In the genomic region with DNA sequence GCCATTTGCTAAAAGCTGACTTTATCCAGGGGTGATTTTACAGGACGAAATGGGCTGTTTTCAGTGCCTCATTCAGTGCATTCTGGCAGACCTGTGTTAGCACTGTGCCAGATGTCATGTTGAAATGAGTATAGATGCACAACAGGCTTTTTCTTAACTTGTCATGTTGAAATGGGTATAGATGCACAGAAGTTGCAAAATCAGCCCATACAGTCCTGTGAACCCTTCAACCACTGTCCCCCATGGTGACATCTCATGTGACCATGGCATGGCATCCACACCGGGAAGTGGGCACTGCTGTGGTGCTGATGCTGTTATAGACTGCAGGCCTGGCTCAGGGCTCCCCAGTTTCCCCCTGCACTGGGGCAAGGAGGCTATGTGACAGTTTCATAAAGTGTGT, we compare ENCODE assay signal across 13 cellular contexts. TPM values are rescaled to one million over a fixed set of nuclear protein-coding genes. Genes with fewer than 3 reads are reported as not detected.
DNase-seq lines count a peak whose midpoint lies in the region; ATAC-seq and TF ChIP-seq lines count a peak whose summit lies in the region.
"Had no signal": no experiment of that assay in that cellular context is flagged by ENCODE, and none has a peak within 500 bp of the region (broad histone marks: within the 10 kb centered on the region; RNA-seq: fewer than 3 reads in every experiment).

No MANE protein-coding gene starts in this region.

- H3F3A ChIP-seq in PC-9 (ENCODE audit: insufficient read depth, low read depth), result peaks cover 32% of the 10 kb centered on the region; the same call in 1 of the 2 replicates

- H3K9me3 Mint-ChIP-seq in activated CD4-positive, alpha-beta T cell treated with anti-CD3 and anti-CD28 coated beads for 36 hours (ENCODE audit: low read depth), result no peaks in the 10 kb centered on the region
- H3K9me3 Mint-ChIP-seq in stimulated activated memory B cell treated with anti-CD40 and anti-IgM and Interleukin-4, amounts not matched to agents 10 μg/mL and 1 μg/mL and 100 μg/mL, for 72 hours, result no peaks in the 10 kb centered on the region

- H3K9me2 ChIP-seq in PC-9 (ENCODE audit: insufficient read depth), result no peaks in the 10 kb centered on the region

- no peak for ATAC-seq in activated CD4-positive, alpha-beta T cell treated with anti-CD3 and anti-CD28 coated beads for 36 hours
- ATAC-seq in stimulated activated memory B cell treated with anti-CD40 and anti-IgM and Interleukin-4, amounts not matched to agents 10 μg/mL and 1 μg/mL and 100 μg/mL, for 72 hours, result no peak

- POLR2A ChIA-PET in activated CD4-positive, alpha-beta T cell treated with anti-CD3 and anti-CD28 coated beads for 36 hours (lab: Charles Lee), result no interaction called here
- POLR2A ChIA-PET in PC-9 (lab: Charles Lee; ENCODE audit: unreplicated experiment), result no interaction called here

- no peaks in the 10 kb centered on the region for H3K27me3 ChIP-seq in PC-9 (ENCODE audit: insufficient read depth, low read depth)
- H3K27me3 ChIP-seq in dorsolateral prefrontal cortex, result no peaks in the 10 kb centered on the region
- H3K27me3 ChIP-seq: hepatocyte had no signal

- no peaks in the 10 kb centered on the region for H3K27me3 Mint-ChIP-seq in activated CD4-positive, alpha-beta T cell treated with anti-CD3 and anti-CD28 coated beads for 36 hours
- H3K27me3 Mint-ChIP-seq in stimulated activated memory B cell treated with anti-CD40 and anti-IgM and Interleukin-4, amounts not matched to agents 10 μg/mL and 1 μg/mL and 100 μg/mL, for 72 hours, result no peaks in the 10 kb centered on the region

- intact Hi-C loops in activated CD4-positive, alpha-beta T cell treated with anti-CD3 and anti-CD28 coated beads for 36 hours (cut with DNase I, micrococcal nuclease), result no loop called here
- intact Hi-C loops in PC-9 (cut with micrococcal nuclease; ENCODE audit: unreplicated experiment), result loop anchor here (5.0 kb wide), 1 partner anchor 48 kb away; the partner anchor contains the start of gene SLC25A22
- intact Hi-C loops in dorsolateral prefrontal cortex (cut with DNase I), result loop anchor here in 1 of 2 donors (2.0 kb wide), 1 partner anchor 13 kb away; no protein-coding TSS in a partner anchor

- peaks cover 75% of the 10 kb centered on the region for H3K79me2 ChIP-seq in PC-9 (ENCODE audit: low read depth)

- peak overlapping the region; percentile 41 for H3K4me3 Mint-ChIP-seq in activated CD4-positive, alpha-beta T cell treated with anti-CD3 and anti-CD28 coated beads for 36 hours
- H3K4me3 Mint-ChIP-seq in stimulated activated memory B cell treated with anti-CD40 and anti-IgM and Interleukin-4, amounts not matched to agents 10 μg/mL and 1 μg/mL and 100 μg/mL, for 72 hours, result peak overlapping the region; percentile 46

- no peak for DNase-seq in activated CD4-positive, alpha-beta T cell treated with anti-CD3 and anti-CD28 coated beads for 36 hours
- DNase-seq in activated CD4-positive, alpha-beta T cell treated with anti-CD3 and anti-CD28 coated beads, Interleukin-2, amount 50 U/mL, for 1 hour, result no peak
- DNase-seq in PC-9 (no peak), dorsolateral prefrontal cortex (no peak), kidney glomerular epithelial cell (lab: John Stamatoyannopoulos, UW) (no peak), G401 (ENCODE audit: low spot score) (no peak)
- no peak for DNase-seq in stimulated activated CD4-positive, alpha-beta T cell treated with anti-CD3 and anti-CD28 coated beads, Interleukin-4, amount 100 ng/mL, for 4 hours
- DNase-seq: effector CD8-positive, alpha-beta T cell; NCI-H1048; T1000 had no signal

- H3K4me3 ChIP-seq in PC-9 (peak overlapping the region; percentile 87), dorsolateral prefrontal cortex (peak overlapping the region in 29 of 59 donors; percentile 15 to 99 (median 96))
- H3K4me3 ChIP-seq: hepatocyte had no signal

- H3K4me1 ChIP-seq in PC-9 (replicated peaks; ENCODE audit: insufficient read depth), result peaks cover 11% of the 10 kb centered on the region

- TF ChIP-seq CTCF in PC-9 (conservative IDR thresholded peaks at IDR 0.05) (no peak), dorsolateral prefrontal cortex (IDR thresholded peaks at IDR 0.05 in 54 of 56, conservative IDR thresholded peaks at IDR 0.05 in 2 of 56; ENCODE audit: low read depth in 1 of 56, partially characterized antibody in 56 of 56) (no peak)

- H2AFZ ChIP-seq in PC-9, result no peak overlapping the region
- H2AFZ ChIP-seq: hepatocyte had no signal

- peaks cover 11% of the 10 kb centered on the region for H3K36me3 Mint-ChIP-seq in activated CD4-positive, alpha-beta T cell treated with anti-CD3 and anti-CD28 coated beads for 36 hours (ENCODE audit: low read depth)
- no peaks in the 10 kb centered on the region for H3K36me3 Mint-ChIP-seq in stimulated activated memory B cell treated with anti-CD40 and anti-IgM and Interleukin-4, amounts not matched to agents 10 μg/mL and 1 μg/mL and 100 μg/mL, for 72 hours

- H3K4me2 ChIP-seq in PC-9, result peak overlapping the region; percentile 93

- H3K27ac Mint-ChIP-seq in activated CD4-positive, alpha-beta T cell treated with anti-CD3 and anti-CD28 coated beads for 36 hours, result peak overlapping the region; percentile 26
- H3K27ac Mint-ChIP-seq in stimulated activated memory B cell treated with anti-CD40 and anti-IgM and Interleukin-4, amounts not matched to agents 10 μg/mL and 1 μg/mL and 100 μg/mL, for 72 hours, result no peak overlapping the region

- peaks cover 50% of the 10 kb centered on the region for H4K20me1 ChIP-seq in PC-9 (ENCODE audit: insufficient read depth)

- peaks cover 20% of the 10 kb centered on the region for H3K4me1 Mint-ChIP-seq in activated CD4-positive, alpha-beta T cell treated with anti-CD3 and anti-CD28 coated beads for 36 hours
- H3K4me1 Mint-ChIP-seq in stimulated activated memory B cell treated with anti-CD40 and anti-IgM and Interleukin-4, amounts not matched to agents 10 μg/mL and 1 μg/mL and 100 μg/mL, for 72 hours, result peaks cover 25% of the 10 kb centered on the region

- in situ Hi-C loops in G401 (cut with HindIII; ENCODE audit: low sequenced_read_pairs), result loop anchor here (25.0 kb wide), 1 partner anchor 87 kb away; no protein-coding TSS in a partner anchor

- CTCF ChIA-PET in activated CD4-positive, alpha-beta T cell treated with anti-CD3 and anti-CD28 coated beads for 36 hours (lab: Charles Lee), result interaction anchor here (0.6 to 1.1 kb wide), 2 partner anchors 22 to 121 kb away, joined by 3 read pairs; no protein-coding TSS in a partner anchor
- CTCF ChIA-PET in PC-9 (lab: Charles Lee), result no interaction called here

- H3K27ac ChIP-seq in PC-9 (peak overlapping the region; percentile 96; the same call in 1 of the 2 replicates), dorsolateral prefrontal cortex (peak overlapping the region in 31 of 59 donors; percentile 0 to 99 (median 94))
- H3K27ac ChIP-seq: hepatocyte had no signal

- BruUV-seq in PC-9 (replicated peaks; lab: Mats Ljungman, UMichigan), result no TSS peak

- H3K36me3 ChIP-seq in PC-9 (ENCODE audit: low read depth), result no peaks in the 10 kb centered on the region

- H3K9me3 ChIP-seq in PC-9 (ENCODE audit: insufficient read depth, low read depth), result no peaks in the 10 kb centered on the region
- H3K9me3 ChIP-seq: HAP-1 had no signal

RNA-seq across cellular contexts. Expression of gene TALDO1, which starts 2.5 kb away (rescaled TPM):
- total RNA-seq in activated CD4-positive, alpha-beta T cell treated with anti-CD3 and anti-CD28 coated beads for 36 hours, result 100 to 1,000 TPM; 239 to 246 TPM
- total RNA-seq in PC-9 (2021) (434 and 446 TPM in 2 replicates), dorsolateral prefrontal cortex (100 to 1,000 TPM in 96 of 120 experiments, 10 to 100 TPM in 24; 58.9 to 258 (median 114) TPM)
- total RNA-seq in G401 (2014; rRNA removed; shearing (Covaris generic)), result 201 and 229 TPM in 2 replicates

RNA-seq across cellular contexts. Expression of gene GATD1, which starts 27.6 kb away (rescaled TPM):
- 10 to 100 TPM; 45.7 to 59.8 TPM for total RNA-seq in activated CD4-positive, alpha-beta T cell treated with anti-CD3 and anti-CD28 coated beads for 36 hours
- total RNA-seq in PC-9 (2021) (52.7 and 61.9 TPM in 2 replicates), dorsolateral prefrontal cortex (100 to 1,000 TPM in 50 of 120 experiments, 10 to 100 TPM in 70; 70.3 to 151 (median 96.8) TPM)
- 56.6 and 63.4 TPM in 2 replicates for total RNA-seq in G401 (2014; rRNA removed; shearing (Covaris generic))

RNA-seq across cellular contexts. Expression of gene CEND1, which starts 40.2 kb away (rescaled TPM):
- total RNA-seq in activated CD4-positive, alpha-beta T cell treated with anti-CD3 and anti-CD28 coated beads for 36 hours, result 1 to 10 TPM in 1 of 2 experiments, under 1 TPM in 1; 0.50 to 1.1 TPM
- not detected in 2 replicates for total RNA-seq in PC-9 (2021)
- total RNA-seq in dorsolateral prefrontal cortex, result 100 to 1,000 TPM in 118 of 120 experiments, 10 to 100 TPM in 2; 70.6 to 312 (median 201) TPM
- 0.74 and 0.95 TPM in 2 replicates for total RNA-seq in G401 (2014; rRNA removed; shearing (Covaris generic))
- total RNA-seq: hepatocyte had no signal

RNA-seq across cellular contexts. Expression of gene EPS8L2, which starts 43.7 kb away (rescaled TPM):
- 10 to 100 TPM in 1 of 2 experiments, 1 to 10 TPM in 1; 8.0 to 10.5 TPM for total RNA-seq in activated CD4-positive, alpha-beta T cell treated with anti-CD3 and anti-CD28 coated beads for 36 hours
- total RNA-seq in PC-9 (2021) (228 and 229 TPM in 2 replicates), dorsolateral prefrontal cortex (10 to 100 TPM; 10.3 to 57.6 (median 18.1) TPM)
- total RNA-seq in G401 (2014; rRNA removed; shearing (Covaris generic)), result 18.2 and 27.9 TPM in 2 replicates

RNA-seq across cellular contexts. Expression of gene SLC25A22, which starts 48.4 kb away (rescaled TPM):
- 10 to 100 TPM; 33.9 to 36.6 TPM for total RNA-seq in activated CD4-positive, alpha-beta T cell treated with anti-CD3 and anti-CD28 coated beads for 36 hours
- total RNA-seq in PC-9 (2021) (24.6 and 25.8 TPM in 2 replicates), dorsolateral prefrontal cortex (100 to 1,000 TPM in 101 of 120 experiments, 10 to 100 TPM in 19; 48.1 to 186 (median 122) TPM)
- total RNA-seq in G401 (2014; rRNA removed; shearing (Covaris generic)), result 48.2 and 76.5 TPM in 2 replicates

Comparison
In these comparisons a context has a peak if more than half of its experiments do, and no peak if none do; other contexts are left out.
1. RNA of gene CEND1, which starts 40.2 kb away (total RNA-seq): 70.6 to 312 TPM in dorsolateral prefrontal cortex; 0.50 to 1.1 TPM in activated CD4-positive, alpha-beta T cell treated with anti-CD3 and anti-CD28 coated beads for 36 hours, 0.74 to 0.95 TPM in G401 and not detected in PC-9; every median in the first group is over 10 times any median in the second.